16 cellular contexts compared by ENCODE assay signal in the genomic region with DNA sequence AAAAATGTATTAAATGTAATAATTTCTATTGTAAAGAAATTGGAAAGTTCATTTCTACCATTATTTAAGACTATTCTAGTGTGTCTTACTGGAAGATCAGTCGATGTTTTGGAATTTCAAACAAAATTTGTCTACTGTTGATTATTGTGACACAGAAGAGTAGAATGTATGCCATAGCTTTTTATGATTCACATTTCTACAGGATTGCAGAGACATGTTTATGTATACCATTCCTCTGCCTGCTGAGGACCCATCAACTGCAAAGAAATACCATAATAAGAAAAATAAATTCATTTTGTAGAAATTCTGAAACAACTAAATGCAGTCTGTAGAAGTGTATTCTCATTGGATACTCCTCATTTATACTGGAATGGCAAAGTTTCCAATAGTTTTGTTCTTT.
"Had no signal": no experiment of that assay in that cellular context is flagged by ENCODE, and none has a peak within 500 bp of the region (broad histone marks: within the 10 kb centered on the region; RNA-seq: fewer than 3 reads in every experiment).

No MANE protein-coding gene starts in this region.

- DNase-seq: activated CD4-positive, alpha-beta T cell treated with anti-CD3 and anti-CD28 coated beads for 1 hour; activated CD4-positive, alpha-beta T cell treated with anti-CD3 and anti-CD28 coated beads, Interleukin-2, amount 50 U/mL, for 4 hours; activated gamma-delta T cell; activated T-cell treated with anti-CD3 and anti-CD28 coated beads, Interleukin-2, amount 50 U/mL, for 72 hours; amniotic stem cell; dorsolateral prefrontal cortex; endodermal cell; erythroblast; hypothalamus; posterior cingulate gyrus; sigmoid colon; stimulated activated naive B cell treated with anti-CD40 and anti-IgM and Interleukin-4, amounts not matched to agents 10 μg/mL and 1 μg/mL and 100 μg/mL, for 72 hours; T-helper 2 cell; thyroid gland had no signal

- H3K27me3 ChIP-seq: dorsolateral prefrontal cortex, sigmoid colon, thyroid gland had no signal

- H3K36me3 ChIP-seq: sigmoid colon, thyroid gland had no signal

- H3K4me3 ChIP-seq: dorsolateral prefrontal cortex, lung, sigmoid colon, thyroid gland had no signal

- H3K9me3 ChIP-seq: sigmoid colon, thyroid gland had no signal

- H3K4me1 ChIP-seq: sigmoid colon, thyroid gland had no signal

- H3K27ac ChIP-seq: dorsolateral prefrontal cortex, sigmoid colon, thyroid gland, VCaP had no signal
